In the genomic region with DNA sequence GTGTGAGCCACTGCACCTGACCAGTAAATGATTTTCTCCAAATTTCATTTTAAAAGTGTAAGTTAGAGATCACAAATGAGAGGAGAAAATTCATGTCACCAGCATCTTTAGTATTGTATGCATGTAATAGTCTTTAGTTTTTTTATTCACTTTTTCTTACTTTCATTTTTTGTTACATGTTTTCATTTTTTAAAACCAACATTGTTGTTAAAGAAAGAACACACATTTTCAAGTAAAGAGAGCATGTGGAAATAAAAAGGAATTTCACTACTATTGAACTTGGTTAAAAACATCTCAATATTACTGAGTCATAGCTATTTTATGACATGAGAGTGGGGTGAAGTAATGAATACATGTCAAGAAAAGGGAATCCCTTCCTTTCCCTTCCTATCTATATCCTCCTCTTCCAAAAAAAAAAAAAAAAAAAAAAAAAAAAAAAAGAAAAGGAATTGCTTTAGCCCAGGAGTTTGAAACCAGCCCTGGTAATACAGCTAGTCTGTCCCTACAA, we compare ENCODE assay signal across 9 cellular contexts.
"Had no signal": no experiment of that assay in that cellular context is flagged by ENCODE, and none has a peak within 500 bp of the region (broad histone marks: within the 10 kb centered on the region; RNA-seq: fewer than 3 reads in every experiment).

No MANE protein-coding gene starts in this region.

- H3K27me3 ChIP-seq: esophagus muscularis mucosa, transverse colon had no signal

- DNase-seq: activated naive CD4-positive, alpha-beta T cell treated with anti-CD3 and anti-CD28 coated beads, Interleukin-2, amount 10 ng/mL, durations not matched to agents 7 days and 5 days; amniotic stem cell; lower lobe of right lung; naive thymus-derived CD8-positive, alpha-beta T cell; right cardiac atrium; transverse colon had no signal

- H3K27ac ChIP-seq: esophagus muscularis mucosa, lower lobe of right lung, transverse colon had no signal

- H3K4me3 ChIP-seq: esophagus muscularis mucosa, lower lobe of right lung, transverse colon had no signal

- ATAC-seq: activated CD4-positive, CD25-positive, alpha-beta regulatory T cell treated with anti-CD3 and anti-CD28 coated beads, Interleukin-2, amount 50 U/mL, for 24 hours; lower lobe of right lung; naive thymus-derived CD8-positive, alpha-beta T cell; right cardiac atrium; stimulated activated memory B cell treated with anti-CD40 and anti-IgM and Interleukin-4, amounts not matched to agents 10 μg/mL and 1 μg/mL and 100 μg/mL, for 72 hours had no signal

- H3K36me3 ChIP-seq: esophagus muscularis mucosa, lower lobe of right lung, transverse colon had no signal

- H3K9me3 ChIP-seq: esophagus muscularis mucosa, lower lobe of right lung, transverse colon had no signal

- H3K4me1 ChIP-seq: esophagus muscularis mucosa, lower lobe of right lung, transverse colon had no signal
